9 cellular contexts compared by ENCODE assay signal in the genomic region with DNA sequence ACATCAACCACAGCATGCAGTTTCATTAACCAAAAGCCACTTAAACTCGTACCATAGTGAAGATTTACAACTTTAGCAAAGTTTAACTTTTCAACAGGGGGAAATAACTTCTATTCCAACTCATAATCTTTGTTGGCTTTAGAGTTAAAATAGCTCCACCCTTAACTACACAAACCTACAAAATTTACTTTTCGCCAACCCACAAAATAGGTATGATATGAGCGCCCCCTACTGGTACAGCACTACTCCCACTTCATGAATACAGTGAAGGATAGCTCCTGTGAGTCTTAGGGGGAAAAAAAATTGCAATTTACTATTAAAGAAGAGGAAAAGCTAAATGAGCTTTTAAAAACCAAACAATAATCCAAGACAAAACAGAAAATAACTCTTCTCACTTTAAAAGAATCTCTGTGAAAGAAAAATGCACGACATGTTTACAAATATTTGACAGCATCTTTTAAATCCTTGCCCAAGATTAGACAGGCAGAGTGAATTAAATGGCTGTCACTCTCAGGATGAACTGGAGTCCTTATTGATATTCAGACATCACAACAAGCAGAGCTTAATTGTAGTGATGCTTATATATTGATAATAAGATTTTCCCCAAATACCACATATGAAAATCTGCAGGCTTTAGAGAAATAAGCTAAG. TPM values are rescaled to one million over a fixed set of nuclear protein-coding genes. Genes with fewer than 3 reads are reported as not detected.
DNase-seq lines count a peak whose midpoint lies in the region; ATAC-seq and TF ChIP-seq lines count a peak whose summit lies in the region.
"Had no signal": no experiment of that assay in that cellular context is flagged by ENCODE, and none has a peak within 500 bp of the region (broad histone marks: within the 10 kb centered on the region; RNA-seq: fewer than 3 reads in every experiment).

No MANE protein-coding gene starts in this region.

- no peaks in the 10 kb centered on the region for H3K27me3 ChIP-seq in naive thymus-derived CD4-positive, alpha-beta T cell (ENCODE audit: control insufficient read depth in 2 of 2, insufficient read depth in 2 of 2, low read length in 2 of 2)

- no peaks in the 10 kb centered on the region for H3K36me3 Mint-ChIP-seq in naive thymus-derived CD4-positive, alpha-beta T cell
- H3K36me3 Mint-ChIP-seq in stimulated activated naive B cell treated with anti-CD40 and anti-IgM and Interleukin-4, amounts not matched to agents 10 μg/mL and 1 μg/mL and 100 μg/mL, for 72 hours: no peaks in the 10 kb centered on the region
- H3K36me3 Mint-ChIP-seq: IgD-negative memory B cell had no signal

- TF ChIP-seq CTCF in epithelial cell of esophagus (IDR thresholded peaks at IDR 0.05; ENCODE audit: insufficient read depth, low read depth, low read length, missing control alignments): peak; percentile 88

- no peaks in the 10 kb centered on the region for H3K9me3 ChIP-seq in naive thymus-derived CD4-positive, alpha-beta T cell (ENCODE audit: control insufficient read depth in 2 of 3, low read length in 3 of 3)

- CTCF ChIA-PET in naive thymus-derived CD4-positive, alpha-beta T cell (lab: Charles Lee): interaction anchor here (0.6 to 2.6 kb wide), 38 partner anchors 9 to 1000 kb away, joined by 3 to 76 read pairs (median 4); no protein-coding TSS in a partner anchor

- H3K27ac Mint-ChIP-seq in naive thymus-derived CD4-positive, alpha-beta T cell: no peak overlapping the region
- no peak overlapping the region for H3K27ac Mint-ChIP-seq in stimulated activated naive B cell treated with anti-CD40 and anti-IgM and Interleukin-4, amounts not matched to agents 10 μg/mL and 1 μg/mL and 100 μg/mL, for 72 hours
- H3K27ac Mint-ChIP-seq: IgD-negative memory B cell had no signal

- H3K36me3 ChIP-seq in naive thymus-derived CD4-positive, alpha-beta T cell (ENCODE audit: control insufficient read depth in 2 of 3, insufficient read depth in 3 of 3, low read length in 3 of 3): no peaks in the 10 kb centered on the region

- H3K27ac ChIP-seq in naive thymus-derived CD4-positive, alpha-beta T cell (ENCODE audit: low read depth, low read length): no peak overlapping the region

- no peaks in the 10 kb centered on the region for H3K9me3 Mint-ChIP-seq in naive thymus-derived CD4-positive, alpha-beta T cell
- no peaks in the 10 kb centered on the region for H3K9me3 Mint-ChIP-seq in stimulated activated naive B cell treated with anti-CD40 and anti-IgM and Interleukin-4, amounts not matched to agents 10 μg/mL and 1 μg/mL and 100 μg/mL, for 72 hours
- H3K9me3 Mint-ChIP-seq: IgD-negative memory B cell had no signal

- H3K4me3 Mint-ChIP-seq in naive thymus-derived CD4-positive, alpha-beta T cell: peak overlapping the region in 7 of 10 donors; percentile 31 to 56 (median 44)
- no peak overlapping the region for H3K4me3 Mint-ChIP-seq in stimulated activated naive B cell treated with anti-CD40 and anti-IgM and Interleukin-4, amounts not matched to agents 10 μg/mL and 1 μg/mL and 100 μg/mL, for 72 hours

- peaks cover 0 to 9% of the 10 kb centered on the region in 2 donors for H3K4me1 ChIP-seq in naive thymus-derived CD4-positive, alpha-beta T cell (ENCODE audit: control insufficient read depth in 2 of 2, insufficient read depth in 2 of 2, low read length in 2 of 2)

- H3K4me1 Mint-ChIP-seq in naive thymus-derived CD4-positive, alpha-beta T cell: peaks cover 8 to 22% (median 13%) of the 10 kb centered on the region in 7 donors
- H3K4me1 Mint-ChIP-seq in stimulated activated naive B cell treated with anti-CD40 and anti-IgM and Interleukin-4, amounts not matched to agents 10 μg/mL and 1 μg/mL and 100 μg/mL, for 72 hours: peaks cover 7 to 11% of the 10 kb centered on the region in 2 donors

- POLR2A ChIA-PET in naive thymus-derived CD4-positive, alpha-beta T cell (lab: Charles Lee): interaction anchor here (0.6 kb wide), 1 partner anchor 597 kb away, joined by 4 read pairs; no protein-coding TSS in a partner anchor

- H3K27me3 Mint-ChIP-seq in naive thymus-derived CD4-positive, alpha-beta T cell: peaks cover 8 to 18% (median 12%) of the 10 kb centered on the region in 5 donors
- H3K27me3 Mint-ChIP-seq in stimulated activated naive B cell treated with anti-CD40 and anti-IgM and Interleukin-4, amounts not matched to agents 10 μg/mL and 1 μg/mL and 100 μg/mL, for 72 hours: no peaks in the 10 kb centered on the region

- intact Hi-C loops in naive thymus-derived CD4-positive, alpha-beta T cell (cut with micrococcal nuclease): loop anchor here (1.0 to 5.0 kb wide), 9 partner anchors 350 to 1110 kb away; no protein-coding TSS in a partner anchor

- no peak overlapping the region for H3K4me3 ChIP-seq in epithelial cell of esophagus (ENCODE audit: low read length)
- H3K4me3 ChIP-seq in naive thymus-derived CD4-positive, alpha-beta T cell (ENCODE audit: low read length): no peak overlapping the region

- DNase-seq in Ammon's horn (ENCODE audit: low spot score) (peak; percentile 70), NOMO-1 (lab: John Stamatoyannopoulos, UW; ENCODE audit: unreplicated experiment in 2 of 2) (peak; percentile 67 to 73), epithelial cell of esophagus (ENCODE audit: low read depth) (peak; percentile 67)
- DNase-seq in activated CD8-positive, alpha-beta memory T cell treated with anti-CD3 and anti-CD28 coated beads for 48 hours (ENCODE audit: low read depth in 2 of 3, low spot score in 2 of 3): peak in 2 of 3 experiments; percentile 30 to 55
- peak; percentile 7 to 70 (median 57) for DNase-seq in naive thymus-derived CD4-positive, alpha-beta T cell
- DNase-seq in stimulated activated naive B cell treated with anti-CD40 and anti-IgM and Interleukin-4, amounts not matched to agents 10 μg/mL and 1 μg/mL and 100 μg/mL, for 72 hours: peak; percentile 38

- ATAC-seq in GM18868 (IDR thresholded peaks at IDR 0.05; ENCODE audit: unreplicated experiment) (peak; percentile 85), HG03432 (IDR thresholded peaks at IDR 0.05; ENCODE audit: unreplicated experiment) (peak; percentile 85)
- peak; percentile 82 for ATAC-seq in naive thymus-derived CD4-positive, alpha-beta T cell
- ATAC-seq in stimulated activated naive B cell treated with anti-CD40 and anti-IgM and Interleukin-4, amounts not matched to agents 10 μg/mL and 1 μg/mL and 100 μg/mL, for 72 hours (replicated peaks): peak; percentile 80 to 89

RNA-seq across cellular contexts. Expression of gene TMEFF2, which starts 32.2 kb away (rescaled TPM):
- not detected for total RNA-seq in naive thymus-derived CD4-positive, alpha-beta T cell
- not detected for polyA plus RNA-seq in naive thymus-derived CD4-positive, alpha-beta T cell
- polyA plus RNA-seq: IgD-negative memory B cell had no signal

Comparison
In these comparisons a context has a peak if more than half of its experiments do, and no peak if none do; other contexts are left out.
1. H3K4me3 Mint-ChIP-seq: peak in naive thymus-derived CD4-positive, alpha-beta T cell (7 of 10); none in stimulated activated naive B cell treated with anti-CD40 and anti-IgM and Interleukin-4, amounts not matched to agents 10 μg/mL and 1 μg/mL and 100 μg/mL, for 72 hours (0 of 2).
2. Peak in every context shown above with its lines, with median percentiles within 50 percentile points of each other: DNase-seq and ATAC-seq.